Comparison of ENCODE assay signal across 18 cellular contexts in genomic region chr11:116503216-116504160, GRCh38.
DNase-seq lines count a peak whose midpoint lies in the region; FAIRE-seq and TF ChIP-seq lines count a peak whose summit lies in the region.
"Had no signal": no experiment of that assay in that cellular context is flagged by ENCODE, and none has a peak within 500 bp of the region (broad histone marks: within the 10 kb centered on the region; RNA-seq: fewer than 3 reads in every experiment).

No MANE protein-coding gene starts in this region.

- H2BK5ac ChIP-seq in H1 (ENCODE audit: low read depth, low read length), result 0 out of 2 replicates have a peak overlapping the region, but pooled peaks have one; percentile 22

- H2BK12ac ChIP-seq in H1 (ENCODE audit: low read depth, low read length), result peak overlapping the region; percentile 60; the same call in 1 of the 2 replicates

- no peak overlapping the region for H3K4me3 Mint-ChIP-seq in activated CD4-positive, alpha-beta memory T cell treated with anti-CD3 and anti-CD28 coated beads, Interleukin-2, amount 10 ng/mL, durations not matched to agents 7 days and 5 days
- no peak overlapping the region for H3K4me3 Mint-ChIP-seq in activated CD4-positive, alpha-beta memory T cell treated with anti-CD3 and anti-CD28 coated beads for 36 hours
- H3K4me3 Mint-ChIP-seq in nephron, result no peak overlapping the region
- H3K4me3 Mint-ChIP-seq: CD8-positive, alpha-beta memory T cell had no signal

- no peak overlapping the region for H3K4me3 ChIP-seq in WERI-Rb-1 (ENCODE audit: low read depth, low read length)
- H3K4me3 ChIP-seq in H1 (ENCODE audit: extremely low read depth in 1 of 4, insufficient read depth in 2 of 4, low read depth in 3 of 4, low read length in 4 of 4), result no peak overlapping the region
- H3K4me3 ChIP-seq: BLaER1, GM12878, HAP-1 had no signal

- H3K4me1 ChIP-seq in H1 (replicated peaks in 1 of 4; ENCODE audit: control insufficient read depth in 3 of 4, insufficient read depth in 4 of 4, low read length in 3 of 4), result peaks cover 11 to 40% (median 19%) of the 10 kb centered on the region in 4 experiments
- H3K4me1 ChIP-seq: BLaER1 had no signal

- TF ChIP-seq EP300 in H1 (IDR thresholded peaks at IDR 0.05; ENCODE audit: borderline replicate concordance in 1 of 2, low read depth in 2 of 2, low read length in 2 of 2), result no peak

- CTCF ChIA-PET in activated CD4-positive, alpha-beta memory T cell treated with anti-CD3 and anti-CD28 coated beads, Interleukin-2, amount 10 ng/mL, durations not matched to agents 7 days and 5 days (lab: Charles Lee), result no interaction called here
- CTCF ChIA-PET in activated CD4-positive, alpha-beta memory T cell treated with anti-CD3 and anti-CD28 coated beads for 36 hours (lab: Charles Lee), result no interaction called here
- CTCF ChIA-PET in H1 (lab: Charles Lee; ENCODE audit: partially characterized antibody), result interaction anchor here (0.7 to 10.4 kb wide), 15 partner anchors 13 to 513 kb away, joined by 3 to 91 read pairs (median 4); no protein-coding TSS in a partner anchor

- peak overlapping the region; percentile 34; the same call in 1 of the 2 replicates for H2BK15ac ChIP-seq in H1 (ENCODE audit: low read length)

- no peak overlapping the region for H3K4ac ChIP-seq in H1 (replicated peaks; ENCODE audit: insufficient read length, low read depth, low read length)

- POLR2A ChIA-PET in activated CD4-positive, alpha-beta memory T cell treated with anti-CD3 and anti-CD28 coated beads, Interleukin-2, amount 10 ng/mL, durations not matched to agents 7 days and 5 days (lab: Charles Lee), result no interaction called here
- POLR2A ChIA-PET in activated CD4-positive, alpha-beta memory T cell treated with anti-CD3 and anti-CD28 coated beads for 36 hours (lab: Charles Lee), result no interaction called here
- POLR2A ChIA-PET in H1 (lab: Charles Lee; ENCODE audit: partially characterized antibody), result no interaction called here

- no peak for FAIRE-seq in H1 (lab: Jason Lieb, UNC)
- FAIRE-seq: GM12878, GM18507 had no signal

- no peak overlapping the region for H3K56ac ChIP-seq in H1 (replicated peaks; ENCODE audit: insufficient read length, low read depth, low read length)

- H4K5ac ChIP-seq in H1 (ENCODE audit: insufficient read length, low read depth, low read length), result no peak overlapping the region

- no peak overlapping the region for H3K4me2 ChIP-seq in H1 (ENCODE audit: insufficient read depth in 1 of 2, low read depth in 2 of 2, low read length in 2 of 2)
- H3K4me2 ChIP-seq: BLaER1 had no signal

- DNase-seq in activated CD4-positive, alpha-beta memory T cell treated with anti-CD3 and anti-CD28 coated beads, Interleukin-2, amount 10 ng/mL, durations not matched to agents 7 days and 5 days, result peak; percentile 12
- no peak for DNase-seq in activated CD4-positive, alpha-beta memory T cell treated with anti-CD3 and anti-CD28 coated beads for 36 hours
- DNase-seq in WERI-Rb-1 (no peak), H1 (ENCODE audit: low read depth in 1 of 2, low spot score in 2 of 2) (peak in 1 of 2 experiments; percentile 11), DMS153 (lab: John Stamatoyannopoulos, UW) (no peak), GF-D8 (lab: John Stamatoyannopoulos, UW) (no peak)
- DNase-seq in effector CD8-positive, alpha-beta T cell (lab: John Stamatoyannopoulos, UW), result no peak
- DNase-seq: 8988T; AML-193; Caco-2; CD8-positive, alpha-beta memory T cell; DMS53; GOT3 had no signal

- no peaks in the 10 kb centered on the region for H3K9me3 Mint-ChIP-seq in activated CD4-positive, alpha-beta memory T cell treated with anti-CD3 and anti-CD28 coated beads, Interleukin-2, amount 10 ng/mL, durations not matched to agents 7 days and 5 days
- H3K9me3 Mint-ChIP-seq in activated CD4-positive, alpha-beta memory T cell treated with anti-CD3 and anti-CD28 coated beads for 36 hours, result no peaks in the 10 kb centered on the region
- no peaks in the 10 kb centered on the region for H3K9me3 Mint-ChIP-seq in nephron
- H3K9me3 Mint-ChIP-seq: CD8-positive, alpha-beta memory T cell had no signal

- H3K36me3 Mint-ChIP-seq in activated CD4-positive, alpha-beta memory T cell treated with anti-CD3 and anti-CD28 coated beads, Interleukin-2, amount 10 ng/mL, durations not matched to agents 7 days and 5 days (ENCODE audit: low read depth), result no peaks in the 10 kb centered on the region
- no peaks in the 10 kb centered on the region for H3K36me3 Mint-ChIP-seq in activated CD4-positive, alpha-beta memory T cell treated with anti-CD3 and anti-CD28 coated beads for 36 hours
- no peaks in the 10 kb centered on the region for H3K36me3 Mint-ChIP-seq in nephron (ENCODE audit: low read depth)
- H3K36me3 Mint-ChIP-seq: CD8-positive, alpha-beta memory T cell had no signal

- H3K9ac ChIP-seq in H1 (replicated peaks in 1 of 4; ENCODE audit: extremely low read depth in 1 of 4, low read depth in 3 of 4, low read length in 3 of 4), result no peak overlapping the region
- H3K9ac ChIP-seq: BLaER1 had no signal

- peak overlapping the region; percentile 47; the same call in 1 of the 2 replicates for H2AK5ac ChIP-seq in H1 (ENCODE audit: low read depth, low read length)

- peak overlapping the region; percentile 92 for H3K27ac ChIP-seq in WERI-Rb-1
- no peak overlapping the region for H3K27ac ChIP-seq in H1 (ENCODE audit: low read depth, low read length)
- H3K27ac ChIP-seq: BLaER1 had no signal

- H3K23ac ChIP-seq in H1 (ENCODE audit: insufficient read length), result no peak overlapping the region

- H4K91ac ChIP-seq in H1 (replicated peaks; ENCODE audit: insufficient read length, low read length), result no peak overlapping the region

- no peaks in the 10 kb centered on the region for H3K4me1 Mint-ChIP-seq in activated CD4-positive, alpha-beta memory T cell treated with anti-CD3 and anti-CD28 coated beads, Interleukin-2, amount 10 ng/mL, durations not matched to agents 7 days and 5 days
- H3K4me1 Mint-ChIP-seq in activated CD4-positive, alpha-beta memory T cell treated with anti-CD3 and anti-CD28 coated beads for 36 hours (ENCODE audit: low read depth), result no peaks in the 10 kb centered on the region
- H3K4me1 Mint-ChIP-seq in nephron, result peaks cover 62% of the 10 kb centered on the region
- H3K4me1 Mint-ChIP-seq: CD8-positive, alpha-beta memory T cell had no signal

- peak overlapping the region; percentile 26; the same call in 1 of the 2 replicates for H2BK20ac ChIP-seq in H1 (ENCODE audit: low read length)

- H3K23me2 ChIP-seq in H1 (ENCODE audit: low read depth, low read length), result no peaks in the 10 kb centered on the region

- no peaks in the 10 kb centered on the region for H3K79me2 ChIP-seq in H1 (ENCODE audit: control insufficient read depth in 1 of 2, insufficient read depth in 2 of 2, low read length in 2 of 2)

- H2AFZ ChIP-seq in H1 (ENCODE audit: low read length), result no peak overlapping the region; the same call in 1 of the 2 replicates

- TF ChIP-seq CTCF in WERI-Rb-1 (IDR thresholded peaks at IDR 0.05; ENCODE audit: low read depth, low read length), result no peak
- no peak for TF ChIP-seq CTCF in H1 (IDR thresholded peaks at IDR 0.05; ENCODE audit: control extremely low read depth in 1 of 3, insufficient read depth in 1 of 3, low read depth in 1 of 3, low read length in 3 of 3)
- TF ChIP-seq CTCF in nephron (IDR thresholded peaks at IDR 0.05; ENCODE audit: unreplicated experiment in 3 of 3), result no peak

- no peak overlapping the region for H3K18ac ChIP-seq in H1 (ENCODE audit: extremely low read depth, low read length)

- no peaks in the 10 kb centered on the region for H3K36me3 ChIP-seq in WERI-Rb-1
- no peaks in the 10 kb centered on the region for H3K36me3 ChIP-seq in H1 (ENCODE audit: control insufficient read depth in 2 of 4, insufficient read depth in 4 of 4, low read length in 3 of 4)
- H3K36me3 ChIP-seq: BLaER1, HAP-1 had no signal

- no peaks in the 10 kb centered on the region for H3K79me1 ChIP-seq in H1 (ENCODE audit: low read depth, low read length)

- intact Hi-C loops in activated CD4-positive, alpha-beta memory T cell treated with anti-CD3 and anti-CD28 coated beads for 36 hours (cut with micrococcal nuclease), result no loop called here

- no peak for TF ChIP-seq POLR2A in H1 (IDR thresholded peaks at IDR 0.05; ENCODE audit: control extremely low read depth in 1 of 2, low read depth in 2 of 2, low read length in 2 of 2)

- H3K27me3 ChIP-seq in WERI-Rb-1 (ENCODE audit: insufficient read depth, low read depth, severe bottlenecking) (no peaks in the 10 kb centered on the region), H1 (replicated peaks in 1 of 4; ENCODE audit: control insufficient read depth in 3 of 4, extremely low read depth in 1 of 4, insufficient read depth in 3 of 4, low read length in 3 of 4) (peaks cover 0 to 4% (median 1%) of the 10 kb centered on the region in 4 experiments; a peak in 2 of 7 replicates)

- WGBS in H1 (ENCODE audit: extremely low coverage in 1 of 2, insufficient coverage in 1 of 2, insufficient read length in 1 of 2, insufficient replicate concordance in 2 of 2, low coverage in 1 of 2, low lambda C conversion rate in 2 of 2, missing lambda C conversion rate in 1 of 2), 2 experiments, result 88% methylated on average over 10 of the region's 10 CpGs; no CpG with 5 or more reads in 1 of the 2 experiments

- H3K14ac ChIP-seq in H1 (ENCODE audit: insufficient read length), result no peak overlapping the region

- no peak for TF ChIP-seq RAD21 in H1 (IDR thresholded peaks at IDR 0.05 in 1 of 2, conservative IDR thresholded peaks at IDR 0.05 in 1 of 2; ENCODE audit: low read depth in 2 of 2, low read length in 2 of 2)

- H2BK120ac ChIP-seq in H1 (replicated peaks; ENCODE audit: low read depth, low read length), result no peak overlapping the region

- H4K8ac ChIP-seq in H1 (ENCODE audit: extremely low read depth, insufficient read depth, low read length), result no peak overlapping the region

- no peaks in the 10 kb centered on the region for H4K20me1 ChIP-seq in H1 (replicated peaks in 1 of 2; ENCODE audit: control insufficient read depth in 1 of 2, insufficient read depth in 2 of 2, low read length in 2 of 2)
- H4K20me1 ChIP-seq: BLaER1 had no signal

- peaks cover 47% of the 10 kb centered on the region for H3K27me3 Mint-ChIP-seq in activated CD4-positive, alpha-beta memory T cell treated with anti-CD3 and anti-CD28 coated beads, Interleukin-2, amount 10 ng/mL, durations not matched to agents 7 days and 5 days
- H3K27me3 Mint-ChIP-seq in activated CD4-positive, alpha-beta memory T cell treated with anti-CD3 and anti-CD28 coated beads for 36 hours, result peaks cover 50% of the 10 kb centered on the region
- peaks cover 45% of the 10 kb centered on the region for H3K27me3 Mint-ChIP-seq in nephron (ENCODE audit: low read depth)

- H3K9me3 ChIP-seq in WERI-Rb-1 (ENCODE audit: severe bottlenecking) (no peaks in the 10 kb centered on the region), H1 (ENCODE audit: insufficient read depth in 2 of 2, low read depth in 1 of 2, low read length in 1 of 2) (no peaks in the 10 kb centered on the region)
- H3K9me3 ChIP-seq: BLaER1, Caco-2, HAP-1 had no signal

- H3K27ac Mint-ChIP-seq in activated CD4-positive, alpha-beta memory T cell treated with anti-CD3 and anti-CD28 coated beads, Interleukin-2, amount 10 ng/mL, durations not matched to agents 7 days and 5 days, result no peak overlapping the region
- H3K27ac Mint-ChIP-seq in activated CD4-positive, alpha-beta memory T cell treated with anti-CD3 and anti-CD28 coated beads for 36 hours, result no peak overlapping the region
- peak overlapping the region in 2 of 3 experiments; percentile 50 to 63 for H3K27ac Mint-ChIP-seq in nephron

TF ChIP-seq in H1, 55 proteins besides CTCF, POLR2A, EP300 and RAD21 (continues in another document):
- TF ChIP-seq TAF1 (IDR thresholded peaks at IDR 0.05; ENCODE audit: low read depth, low read length), result no peak

Comparison
In these comparisons a context has a peak if more than half of its experiments do, and no peak if none do; other contexts are left out.
1. H3K27ac Mint-ChIP-seq: peak in nephron (2 of 3); none in activated CD4-positive, alpha-beta memory T cell treated with anti-CD3 and anti-CD28 coated beads, Interleukin-2, amount 10 ng/mL, durations not matched to agents 7 days and 5 days (single experiment) and activated CD4-positive, alpha-beta memory T cell treated with anti-CD3 and anti-CD28 coated beads for 36 hours (single experiment).